16 cellular contexts compared by ENCODE assay signal in genomic region chr1:93501399-93501798, GRCh38. TPM values are rescaled to one million over a fixed set of nuclear protein-coding genes. Genes with fewer than 3 reads are reported as not detected.
DNase-seq lines count a peak whose midpoint lies in the region; ATAC-seq and TF ChIP-seq lines count a peak whose summit lies in the region.
"Had no signal": no experiment of that assay in that cellular context is flagged by ENCODE, and none has a peak within 500 bp of the region (broad histone marks: within the 10 kb centered on the region; RNA-seq: fewer than 3 reads in every experiment).

No MANE protein-coding gene starts in this region.

- H3K27ac Mint-ChIP-seq in activated T-helper 1 cell treated with anti-CD3 and anti-CD28 coated beads, Interleukin-12 subunit alpha, Interleukin-12 subunit beta, Interleukin-2, Interleukin-4 antibody, amounts not matched to agents 30 ng/mL and 10 ng/mL and 1 ng/mL, durations not matched to agents 14 hours and 24 hours and 36 hours, result no peak overlapping the region
- H3K27ac Mint-ChIP-seq: CD14-positive monocyte had no signal

- no peak overlapping the region for H3K4ac ChIP-seq in mesendoderm (ENCODE audit: low read depth, low read length)

- no peaks in the 10 kb centered on the region for H3K4me1 ChIP-seq in mesendoderm (ENCODE audit: control insufficient read depth, low read depth, low read length)
- peaks cover 7% of the 10 kb centered on the region for H3K4me1 ChIP-seq in lower lobe of right lung
- H3K4me1 ChIP-seq: A549 had no signal

- H3K36me3 Mint-ChIP-seq in activated T-helper 1 cell treated with anti-CD3 and anti-CD28 coated beads, Interleukin-12 subunit alpha, Interleukin-12 subunit beta, Interleukin-2, Interleukin-4 antibody, amounts not matched to agents 30 ng/mL and 10 ng/mL and 1 ng/mL, durations not matched to agents 14 hours and 24 hours and 36 hours (ENCODE audit: low read depth), result no peaks in the 10 kb centered on the region

- no peak overlapping the region for H3K4me2 ChIP-seq in mesendoderm (ENCODE audit: low read length)
- H3K4me2 ChIP-seq: A549 had no signal

- peak; percentile 76 for DNase-seq in OCI-M1 (lab: John Stamatoyannopoulos, UW)
- peak; percentile 15 for DNase-seq in mesendoderm
- no peak for DNase-seq in COLO829 (ENCODE audit: low spot score)
- DNase-seq in activated T-helper 1 cell treated with anti-CD3 and anti-CD28 coated beads, Interleukin-12 subunit alpha, Interleukin-12 subunit beta, Interleukin-2, Interleukin-4 antibody, amounts not matched to agents 30 ng/mL and 10 ng/mL and 1 ng/mL, durations not matched to agents 14 hours and 24 hours and 36 hours (ENCODE audit: low spot score), result no peak
- no peak for DNase-seq in lower lobe of right lung
- DNase-seq: AML-193; Calu3; CD4-positive, alpha-beta memory T cell; GF-D8; H9; IMR-90; KBM-7 had no signal

- H3K4me1 Mint-ChIP-seq in activated T-helper 1 cell treated with anti-CD3 and anti-CD28 coated beads, Interleukin-12 subunit alpha, Interleukin-12 subunit beta, Interleukin-2, Interleukin-4 antibody, amounts not matched to agents 30 ng/mL and 10 ng/mL and 1 ng/mL, durations not matched to agents 14 hours and 24 hours and 36 hours (ENCODE audit: low read depth), result no peaks in the 10 kb centered on the region

- H4K8ac ChIP-seq in mesendoderm (ENCODE audit: low read depth, low read length), result peak overlapping the region; percentile 65

- no peak overlapping the region for H4K5ac ChIP-seq in mesendoderm (ENCODE audit: low read length)

- no peak overlapping the region for H3K9ac ChIP-seq in mesendoderm (ENCODE audit: low read length)

- no peak overlapping the region for H2BK15ac ChIP-seq in mesendoderm (replicated peaks; ENCODE audit: low read depth)

- no peak overlapping the region for H2BK5ac ChIP-seq in mesendoderm (ENCODE audit: low read length)

- no peak overlapping the region for H2AK5ac ChIP-seq in mesendoderm (ENCODE audit: low read length)

- WGBS in mesendoderm (ENCODE audit: extremely low coverage, insufficient coverage, low lambda C conversion rate), result no CpG with 5 or more reads among the region's 3 CpGs

- H3K4me3 ChIP-seq in mesendoderm (ENCODE audit: low read length), result no peak overlapping the region
- no peak overlapping the region for H3K4me3 ChIP-seq in lower lobe of right lung
- H3K4me3 ChIP-seq: A549 had no signal

- no peaks in the 10 kb centered on the region for H3K36me3 ChIP-seq in mesendoderm (ENCODE audit: control insufficient read depth, insufficient read depth, low read length)
- H3K36me3 ChIP-seq in lower lobe of right lung, result no peaks in the 10 kb centered on the region

- no peak overlapping the region for H2BK120ac ChIP-seq in mesendoderm (ENCODE audit: low read depth, low read length)

- H3K27me3 Mint-ChIP-seq in activated T-helper 1 cell treated with anti-CD3 and anti-CD28 coated beads, Interleukin-12 subunit alpha, Interleukin-12 subunit beta, Interleukin-2, Interleukin-4 antibody, amounts not matched to agents 30 ng/mL and 10 ng/mL and 1 ng/mL, durations not matched to agents 14 hours and 24 hours and 36 hours (ENCODE audit: insufficient read depth), result no peaks in the 10 kb centered on the region
- H3K27me3 Mint-ChIP-seq: CD4-positive, alpha-beta memory T cell had no signal

- no peak overlapping the region for H3K56ac ChIP-seq in mesendoderm (ENCODE audit: low read length)

- H3K23ac ChIP-seq in mesendoderm (ENCODE audit: low read length), result no peak overlapping the region

- no peaks in the 10 kb centered on the region for H3K9me3 ChIP-seq in lower lobe of right lung
- H3K9me3 ChIP-seq: A549 had no signal

- H3K9me3 Mint-ChIP-seq in activated T-helper 1 cell treated with anti-CD3 and anti-CD28 coated beads, Interleukin-12 subunit alpha, Interleukin-12 subunit beta, Interleukin-2, Interleukin-4 antibody, amounts not matched to agents 30 ng/mL and 10 ng/mL and 1 ng/mL, durations not matched to agents 14 hours and 24 hours and 36 hours, result no peaks in the 10 kb centered on the region
- H3K9me3 Mint-ChIP-seq: H9 had no signal

- H3K18ac ChIP-seq in mesendoderm (ENCODE audit: low read length), result no peak overlapping the region

- intact Hi-C loops in activated T-helper 1 cell treated with anti-CD3 and anti-CD28 coated beads, Interleukin-12 subunit alpha, Interleukin-12 subunit beta, Interleukin-2, Interleukin-4 antibody, amounts not matched to agents 30 ng/mL and 10 ng/mL and 1 ng/mL, durations not matched to agents 14 hours and 24 hours and 36 hours (cut with micrococcal nuclease), result loop anchor here (2.0 kb wide), 1 partner anchor 33 kb away; no protein-coding TSS in a partner anchor
- intact Hi-C loops in lower lobe of right lung (cut with DNase I), result no loop called here

- H3K4me3 Mint-ChIP-seq in activated T-helper 1 cell treated with anti-CD3 and anti-CD28 coated beads, Interleukin-12 subunit alpha, Interleukin-12 subunit beta, Interleukin-2, Interleukin-4 antibody, amounts not matched to agents 30 ng/mL and 10 ng/mL and 1 ng/mL, durations not matched to agents 14 hours and 24 hours and 36 hours, result no peak overlapping the region
- H3K4me3 Mint-ChIP-seq: CD14-positive monocyte; CD4-positive, alpha-beta memory T cell; H9 had no signal

- peak overlapping the region; percentile 39 for H3K27ac ChIP-seq in VCaP
- no peak overlapping the region for H3K27ac ChIP-seq in mesendoderm (ENCODE audit: low read depth, low read length)
- H3K27ac ChIP-seq in lower lobe of right lung, result no peak overlapping the region
- H3K27ac ChIP-seq: A549 had no signal

- no peak for TF ChIP-seq CTCF in VCaP (conservative IDR thresholded peaks at IDR 0.05)
- no peak for TF ChIP-seq CTCF in lower lobe of right lung (IDR thresholded peaks at IDR 0.05)

- ATAC-seq in GM18517 (IDR thresholded peaks at IDR 0.05; ENCODE audit: unreplicated experiment) (no peak), lower lobe of right lung (no peak)
- ATAC-seq: A549 had no signal

- peaks cover 4% of the 10 kb centered on the region for H3K79me1 ChIP-seq in mesendoderm (ENCODE audit: low read length)

- H3K79me2 ChIP-seq in mesendoderm (ENCODE audit: control insufficient read depth, insufficient read depth, low read length), result peaks cover 48% of the 10 kb centered on the region

- no peaks in the 10 kb centered on the region for H3K27me3 ChIP-seq in mesendoderm (ENCODE audit: insufficient read depth, low read length, poor library complexity)
- no peaks in the 10 kb centered on the region for H3K27me3 ChIP-seq in lower lobe of right lung (ENCODE audit: low read depth)

RNA-seq across cellular contexts. Expression of gene FNBP1L, which starts 53.5 kb away (rescaled TPM):
- polyA plus RNA-seq in mesendoderm (2013, experiment 1 of 2), result 88.1 TPM
- polyA plus RNA-seq in mesendoderm (2013, experiment 2 of 2), result 89.2 TPM
- total RNA-seq in activated T-helper 1 cell treated with anti-CD3 and anti-CD28 coated beads, Interleukin-12 subunit alpha, Interleukin-12 subunit beta, Interleukin-2, Interleukin-4 antibody, amounts not matched to agents 30 ng/mL and 10 ng/mL and 1 ng/mL, durations not matched to agents 14 hours and 24 hours and 36 hours, result 0.16 and 0.29 TPM in 2 replicates
- 40.6 TPM for total RNA-seq in lower lobe of right lung

Comparison
In these comparisons a context has a peak if more than half of its experiments do, and no peak if none do; other contexts are left out.
1. DNase-seq: peak in OCI-M1 (single experiment) and mesendoderm (single experiment); none in COLO829 (single experiment), activated T-helper 1 cell treated with anti-CD3 and anti-CD28 coated beads, Interleukin-12 subunit alpha, Interleukin-12 subunit beta, Interleukin-2, Interleukin-4 antibody, amounts not matched to agents 30 ng/mL and 10 ng/mL and 1 ng/mL, durations not matched to agents 14 hours and 24 hours and 36 hours (single experiment) and lower lobe of right lung (single experiment).
2. RNA of gene FNBP1L, which starts 53.5 kb away (total RNA-seq): 40.6 TPM in lower lobe of right lung (single experiment); 0.16 to 0.29 TPM in activated T-helper 1 cell treated with anti-CD3 and anti-CD28 coated beads, Interleukin-12 subunit alpha, Interleukin-12 subunit beta, Interleukin-2, Interleukin-4 antibody, amounts not matched to agents 30 ng/mL and 10 ng/mL and 1 ng/mL, durations not matched to agents 14 hours and 24 hours and 36 hours; every median in the first group is over 10 times any median in the second.